In genomic region chr15:90665288-90666134, GRCh38 we compare ENCODE assay signal across 8 cellular contexts. TPM values are rescaled to one million over a fixed set of nuclear protein-coding genes. Genes with fewer than 3 reads are reported as not detected.
A peak's percentile ranks its signal among the peaks of the same experiment; 100 is the strongest.
DNase-seq lines count a peak whose midpoint lies in the region; ATAC-seq, FAIRE-seq and TF ChIP-seq lines count a peak whose summit lies in the region.

No MANE protein-coding gene starts in this region.

- peak overlapping the region; percentile 32; the same call in 1 of the 2 replicates for H3K18ac ChIP-seq in H1 (ENCODE audit: extremely low read depth, low read length)

- peak overlapping the region in 1 of 4 experiments; percentile 10; a peak in 2 of 7 replicates for H3K9ac ChIP-seq in H1 (replicated peaks in 1 of 4; ENCODE audit: extremely low read depth in 1 of 4, low read depth in 3 of 4, low read length in 3 of 4)

- H2BK12ac ChIP-seq in H1 (ENCODE audit: low read depth, low read length) = no peak overlapping the region

- no peaks in the 10 kb centered on the region for H3K36me3 ChIP-seq in H1 (ENCODE audit: control insufficient read depth in 2 of 4, insufficient read depth in 4 of 4, low read length in 3 of 4)
- no peaks in the 10 kb centered on the region for H3K36me3 ChIP-seq in upper lobe of right lung

- peak; percentile 89 for ATAC-seq in upper lobe of right lung

- FAIRE-seq in H1 (lab: Jason Lieb, UNC) = no peak

- H3K9me3 ChIP-seq in H1 (ENCODE audit: insufficient read depth in 2 of 2, low read depth in 1 of 2, low read length in 1 of 2) = no peaks in the 10 kb centered on the region
- no peaks in the 10 kb centered on the region for H3K9me3 ChIP-seq in upper lobe of right lung

- peaks cover 3% of the 10 kb centered on the region; the same call in 1 of the 2 replicates for H3K23me2 ChIP-seq in H1 (ENCODE audit: low read depth, low read length)

- intact Hi-C loops in upper lobe of right lung (cut with DNase I) = no loop called here

- no peak overlapping the region for H3K23ac ChIP-seq in H1 (ENCODE audit: insufficient read length)

- H2BK20ac ChIP-seq in H1 (ENCODE audit: low read length) = no peak overlapping the region

- 84% methylated on average over 53 of the region's 75 CpGs; no CpG with 5 or more reads in 1 of the 2 experiments for WGBS in H1 (ENCODE audit: extremely low coverage in 1 of 2, insufficient coverage in 1 of 2, insufficient read length in 1 of 2, insufficient replicate concordance in 2 of 2, low coverage in 1 of 2, low lambda C conversion rate in 2 of 2, missing lambda C conversion rate in 1 of 2), 2 experiments

- peak overlapping the region; percentile 8 to 33 for H3K4me2 ChIP-seq in H1 (ENCODE audit: insufficient read depth in 1 of 2, low read depth in 2 of 2, low read length in 2 of 2)

- no peaks in the 10 kb centered on the region for H3K27me3 ChIP-seq in H1 (replicated peaks in 1 of 4; ENCODE audit: control insufficient read depth in 3 of 4, extremely low read depth in 1 of 4, insufficient read depth in 3 of 4, low read length in 3 of 4)
- no peaks in the 10 kb centered on the region for H3K27me3 ChIP-seq in upper lobe of right lung

- peaks cover 0 to 3% (median 2%) of the 10 kb centered on the region in 4 experiments; a peak in 5 of 7 replicates for H3K4me1 ChIP-seq in H1 (replicated peaks in 1 of 4; ENCODE audit: control insufficient read depth in 3 of 4, insufficient read depth in 4 of 4, low read length in 3 of 4)
- H3K4me1 ChIP-seq in upper lobe of right lung = peaks cover 13% of the 10 kb centered on the region

- no peak overlapping the region for H2AFZ ChIP-seq in H1 (ENCODE audit: low read length)

- H4K20me1 ChIP-seq in H1 (replicated peaks in 1 of 2; ENCODE audit: control insufficient read depth in 1 of 2, insufficient read depth in 2 of 2, low read length in 2 of 2) = no peaks in the 10 kb centered on the region

- peak; percentile 12 for DNase-seq in DMS79 treated with DMSO at 0.1 percent for 48 hours (lab: John Stamatoyannopoulos, UW)
- no peak for DNase-seq in DMS79 (lab: John Stamatoyannopoulos, UW)
- peak; percentile 60 for DNase-seq in HCEC 1CT
- peak; percentile 76 for DNase-seq in LoVo (ENCODE audit: low spot score)
- peak; percentile 60 for DNase-seq in activated CD4-positive, alpha-beta T cell treated with anti-CD3 and anti-CD28 coated beads for 48 hours
- DNase-seq in H1 (ENCODE audit: low read depth in 1 of 2, low spot score in 2 of 2) = no peak
- DNase-seq in mucosa of gallbladder (ENCODE audit: low spot score) = peak; percentile 59
- DNase-seq in upper lobe of right lung = peak; percentile 88

- H3K4ac ChIP-seq in H1 (replicated peaks; ENCODE audit: insufficient read length, low read depth, low read length) = no peak overlapping the region

- no peak overlapping the region for H2BK15ac ChIP-seq in H1 (ENCODE audit: low read length)

- no peaks in the 10 kb centered on the region for H3K79me1 ChIP-seq in H1 (ENCODE audit: low read depth, low read length)

- TF ChIP-seq RAD21 in H1 (IDR thresholded peaks at IDR 0.05 in 1 of 2, conservative IDR thresholded peaks at IDR 0.05 in 1 of 2; ENCODE audit: low read depth in 2 of 2, low read length in 2 of 2) = no peak

- H3K27ac ChIP-seq in H1 (ENCODE audit: low read depth, low read length) (no peak overlapping the region), upper lobe of right lung (peak overlapping the region; percentile 94)

- no peak overlapping the region for H2AK5ac ChIP-seq in H1 (ENCODE audit: low read depth, low read length)

- no peaks in the 10 kb centered on the region for H3K79me2 ChIP-seq in H1 (ENCODE audit: control insufficient read depth in 1 of 2, insufficient read depth in 2 of 2, low read length in 2 of 2)

- H2BK5ac ChIP-seq in H1 (ENCODE audit: low read depth, low read length) = no peak overlapping the region

- H4K5ac ChIP-seq in H1 (ENCODE audit: insufficient read length, low read depth, low read length) = no peak overlapping the region

- TF ChIP-seq CTCF in H1 (IDR thresholded peaks at IDR 0.05; ENCODE audit: control extremely low read depth in 1 of 3, insufficient read depth in 1 of 3, low read depth in 1 of 3, low read length in 3 of 3) (no peak), upper lobe of right lung (IDR thresholded peaks at IDR 0.05) (no peak)

- H4K8ac ChIP-seq in H1 (ENCODE audit: extremely low read depth, insufficient read depth, low read length) = peak overlapping the region; percentile 71; the same call in 1 of the 2 replicates

- CTCF ChIA-PET in H1 (lab: Charles Lee; ENCODE audit: partially characterized antibody) = interaction anchor here (0.5 to 1.1 kb wide), 3 partner anchors 23 to 341 kb away, joined by 3 to 4 read pairs (median 3); no protein-coding TSS in a partner anchor

- H4K91ac ChIP-seq in H1 (replicated peaks; ENCODE audit: insufficient read length, low read length) = no peak overlapping the region

- H3K56ac ChIP-seq in H1 (replicated peaks; ENCODE audit: insufficient read length, low read depth, low read length) = no peak overlapping the region

- no peak for TF ChIP-seq EP300 in H1 (IDR thresholded peaks at IDR 0.05; ENCODE audit: borderline replicate concordance in 1 of 2, low read depth in 2 of 2, low read length in 2 of 2)

- POLR2A ChIA-PET in H1 (lab: Charles Lee; ENCODE audit: partially characterized antibody) = interaction anchor here (0.7 to 1.5 kb wide), 3 partner anchors 12 to 224 kb away, joined by 3 to 4 read pairs (median 4); no protein-coding TSS in a partner anchor

- H2BK120ac ChIP-seq in H1 (replicated peaks; ENCODE audit: low read depth, low read length) = no peak overlapping the region

- no peak for TF ChIP-seq POLR2A in H1 (IDR thresholded peaks at IDR 0.05; ENCODE audit: control extremely low read depth in 1 of 2, low read depth in 2 of 2, low read length in 2 of 2)

- no peak overlapping the region for H3K14ac ChIP-seq in H1 (ENCODE audit: insufficient read length)

- H3K4me3 ChIP-seq in H1 (ENCODE audit: extremely low read depth in 1 of 4, insufficient read depth in 2 of 4, low read depth in 3 of 4, low read length in 4 of 4) (peak overlapping the region in 3 of 4 experiments; percentile 10 to 57 (median 42); a peak in 4 of 8 replicates), upper lobe of right lung (peak overlapping the region; percentile 77)

TF ChIP-seq in H1, 55 proteins besides CTCF, POLR2A, EP300 and RAD21:
- TF ChIP-seq HDAC2 (IDR thresholded peaks at IDR 0.05; ENCODE audit: borderline replicate concordance in 1 of 2, low read depth in 2 of 2, low read length in 2 of 2) (no peak), POU5F1 (IDR thresholded peaks at IDR 0.05; ENCODE audit: low read depth, low read length) (no peak), SRF (IDR thresholded peaks at IDR 0.05; ENCODE audit: low read depth, low read length) (no peak), YY1 (IDR thresholded peaks at IDR 0.05; ENCODE audit: low read depth, low read length) (no peak), SIX5 (IDR thresholded peaks at IDR 0.05; ENCODE audit: low read depth, low read length) (no peak), CHD1 (IDR thresholded peaks at IDR 0.05; ENCODE audit: low read depth, low read length) (no peak), HDAC6 (IDR thresholded peaks at IDR 0.05; ENCODE audit: low read depth, low read length) (no peak), CREB1 (IDR thresholded peaks at IDR 0.05) (no peak), CTBP2 (IDR thresholded peaks at IDR 0.05; ENCODE audit: borderline replicate concordance, insufficient read depth, insufficient read length, low read length) (no peak), POLR2AphosphoS5 (IDR thresholded peaks at IDR 0.05; ENCODE audit: low read depth, low read length) (no peak), E2F6 (IDR thresholded peaks at IDR 0.05) (no peak), GABPA (IDR thresholded peaks at IDR 0.05; ENCODE audit: borderline replicate concordance, insufficient read depth, low read length) (no peak), SAP30 (IDR thresholded peaks at IDR 0.05; ENCODE audit: insufficient read depth, insufficient replicate concordance, low read length) (no peak), NANOG (IDR thresholded peaks at IDR 0.05; ENCODE audit: insufficient read depth, low read depth, low read length, poor library complexity, severe bottlenecking) (no peak), EZH2 (IDR thresholded peaks at IDR 0.05; ENCODE audit: low read depth, low read length, severe bottlenecking) (no peak), KDM5A (IDR thresholded peaks at IDR 0.05; ENCODE audit: low read length) (no peak), CEBPB (IDR thresholded peaks at IDR 0.05; ENCODE audit: low read depth, low read length) (no peak), SIN3A (conservative IDR thresholded peaks at IDR 0.05 in 1 of 2, IDR thresholded peaks at IDR 0.05 in 1 of 2; ENCODE audit: low read depth in 1 of 2, low read length in 2 of 2) (no peak), GTF2F1 (IDR thresholded peaks at IDR 0.05; ENCODE audit: borderline replicate concordance, low read depth, low read length) (no peak)
TF ChIP-seq in H1: peak in this region for 0.

RNA-seq across cellular contexts. Expression of gene BLM, which starts 51.6 kb away (rescaled TPM):
- total RNA-seq in H1 (2021; fragmentation: NEBNext Ultra II Directional; extraction: Animal tissue kit (Norgen Biotek cat#: 25700)) = 45.6 and 46.7 TPM in 2 replicates
- polyA plus RNA-seq in H1 (2011; rRNA removed) = 10.4 and 15.2 TPM in 2 replicates
- polyA plus RNA-seq in H1 (2011; cell fraction: cytosol; rRNA removed) = 14.1 TPM
- polyA plus RNA-seq in H1 (2011; cell fraction: nucleus; rRNA removed) = 19.8 TPM
- polyA plus RNA-seq in H1 (2012, experiment 1 of 2) = 27.3 to 33.8 TPM (median 33.5 TPM) in 4 replicates
- polyA plus RNA-seq in H1 (2012, experiment 2 of 2) = 2.9 TPM
- 36.0 TPM for polyA plus RNA-seq in H1 (2013, experiment 1 of 2)
- 36.9 TPM for polyA plus RNA-seq in H1 (2013, experiment 2 of 2)
- 71.7 and 86.9 TPM in 2 replicates for polyA minus RNA-seq in H1 (2011; rRNA and poly(A)+ RNA removed)
- polyA minus RNA-seq in H1 (2011; cell fraction: cytosol; rRNA and poly(A)+ RNA removed) = 12.9 TPM
- 52.7 TPM for polyA minus RNA-seq in H1 (2011; cell fraction: nucleus; rRNA and poly(A)+ RNA removed)
- total RNA-seq in mucosa of gallbladder (1.2 TPM), upper lobe of right lung (1.5 TPM)

Comparison
In these comparisons a context has a peak if more than half of its experiments do, and no peak if none do; other contexts are left out.
1. DNase-seq: peak in DMS79 treated with DMSO at 0.1 percent for 48 hours (single experiment), HCEC 1CT (single experiment), LoVo (single experiment), activated CD4-positive, alpha-beta T cell treated with anti-CD3 and anti-CD28 coated beads for 48 hours (single experiment), mucosa of gallbladder (single experiment) and upper lobe of right lung (single experiment); none in DMS79 (single experiment) and H1 (0 of 2).
2. RNA of gene BLM, which starts 51.6 kb away (total RNA-seq): 45.6 to 46.7 TPM in H1; 1.5 TPM in upper lobe of right lung (single experiment) and 1.2 TPM in mucosa of gallbladder (single experiment); every median in the first group is over 10 times any median in the second.